8 cellular contexts compared by ENCODE assay signal in genomic region chr2:127408004-127408806, GRCh38. TPM values are rescaled to one million over a fixed set of nuclear protein-coding genes. Genes with fewer than 3 reads are reported as not detected.
DNase-seq lines count a peak whose midpoint lies in the region; ATAC-seq, FAIRE-seq and TF ChIP-seq lines count a peak whose summit lies in the region.

No MANE protein-coding gene starts in this region.

- ATAC-seq in A549 = peak; percentile 88 to 90
- ATAC-seq in GM18868 (IDR thresholded peaks at IDR 0.05; ENCODE audit: unreplicated experiment) = peak; percentile 77
- ATAC-seq in HG03342 (IDR thresholded peaks at IDR 0.05; ENCODE audit: unreplicated experiment) = peak; percentile 67

- peaks cover 3% of the 10 kb centered on the region for H3K27me3 Mint-ChIP-seq in activated CD4-positive, alpha-beta memory T cell treated with anti-CD3 and anti-CD28 coated beads for 36 hours

- no peak overlapping the region for H3K27ac Mint-ChIP-seq in activated CD4-positive, alpha-beta memory T cell treated with anti-CD3 and anti-CD28 coated beads for 36 hours

- peak; percentile 48; the same call in 1 of the 2 replicates for TF ChIP-seq POLR2A in A549 (IDR thresholded peaks at IDR 0.05; ENCODE audit: low read length)
- peak in 1 of 2 donors; percentile 2 for TF ChIP-seq POLR2A in lower leg skin (IDR thresholded peaks at IDR 0.05)

- peaks cover 3% of the 10 kb centered on the region for H3K9me3 Mint-ChIP-seq in activated CD4-positive, alpha-beta memory T cell treated with anti-CD3 and anti-CD28 coated beads for 36 hours

- H3K36me3 Mint-ChIP-seq in activated CD4-positive, alpha-beta memory T cell treated with anti-CD3 and anti-CD28 coated beads for 36 hours = no peaks in the 10 kb centered on the region

- intact Hi-C loops in activated CD4-positive, alpha-beta memory T cell treated with anti-CD3 and anti-CD28 coated beads for 36 hours (cut with micrococcal nuclease) = no loop called here
- intact Hi-C loops in lower leg skin (cut with DNase I; ENCODE audit: low total_unique reads) = no loop called here

- peaks cover 7% of the 10 kb centered on the region; the same call in 1 of the 3 replicates for H3K9me3 ChIP-seq in A549

- peak in 1 of 2 experiments; percentile 32; a peak in 2 of 5 replicates for TF ChIP-seq RAD21 in A549 (conservative IDR thresholded peaks at IDR 0.05 in 1 of 2, IDR thresholded peaks at IDR 0.05 in 1 of 2)

- H3K4me3 Mint-ChIP-seq in activated CD4-positive, alpha-beta memory T cell treated with anti-CD3 and anti-CD28 coated beads for 36 hours = peak overlapping the region; percentile 26

- H3K4me1 Mint-ChIP-seq in activated CD4-positive, alpha-beta memory T cell treated with anti-CD3 and anti-CD28 coated beads for 36 hours (ENCODE audit: low read depth) = peaks cover 31% of the 10 kb centered on the region

- DNase-seq in A549 (ENCODE audit: low read depth in 1 of 2, low spot score in 1 of 2) (peak; percentile 72 to 92), NCI-H524 treated with DMSO at 0.1 percent for 48 hours (lab: John Stamatoyannopoulos, UW) (peak; percentile 31), dermis microvascular lymphatic vessel endothelial cell (ENCODE audit: low read depth in 2 of 2) (peak; percentile 66 to 94), lower leg skin (ENCODE audit: low spot score in 2 of 2) (peak; percentile 85 to 98)
- peak; percentile 93 for DNase-seq in activated CD4-positive, alpha-beta memory T cell treated with anti-CD3 and anti-CD28 coated beads for 36 hours
- peak; percentile 92 for DNase-seq in stimulated activated CD4-positive, alpha-beta T cell treated with anti-CD3 and anti-CD28 coated beads, Interleukin-4, amount 100 ng/mL, for 1 hour

- peaks cover 69% of the 10 kb centered on the region for H3K4me1 ChIP-seq in A549

- peak overlapping the region; percentile 97 for H3K27ac ChIP-seq in A549

- 1% methylated on average over 20 of the region's 75 CpGs for WGBS in A549 (ENCODE audit: missing lambda C conversion rate)
- WGBS in lower leg skin, 2 donors = 31 to 36% methylated on average over 22 to 24 of the region's 75 CpGs

- no peak for TF ChIP-seq CTCF in A549 (IDR thresholded peaks at IDR 0.05)
- peak in 1 of 3 donors; percentile 63 for TF ChIP-seq CTCF in lower leg skin (IDR thresholded peaks at IDR 0.05)

- POLR2A ChIA-PET in A549 (lab: Yijun Ruan, JAX) = interaction anchor here (0.6 to 1.2 kb wide), 3 partner anchors 9 to 216 kb away, joined by 3 to 8 read pairs (median 7); partner anchors contain the start of gene MAP3K2
- POLR2A ChIA-PET in activated CD4-positive, alpha-beta memory T cell treated with anti-CD3 and anti-CD28 coated beads for 36 hours (lab: Charles Lee) = interaction anchor here (1.9 kb wide), 1 partner anchor 20 kb away, joined by 6 read pairs; the partner anchor contains the start of gene MAP3K2

- H3K4me3 ChIP-seq in A549 (peak overlapping the region; percentile 42), lower leg skin (ENCODE audit: low read depth, poor library complexity, severe bottlenecking) (no peak overlapping the region)

- peak; percentile 82 to 89 for TF ChIP-seq EP300 in A549 (IDR thresholded peaks at IDR 0.05)

- peak overlapping the region; percentile 76 for H3K4me2 ChIP-seq in A549

- no peak for FAIRE-seq in A549 (lab: Jason Lieb, UNC)

- CTCF ChIA-PET in A549 (lab: Yijun Ruan, JAX) = interaction anchor here (1.1 to 1.5 kb wide), 5 partner anchors 10 to 83 kb away, joined by 3 to 5 read pairs (median 3); partner anchors contain the start of gene PROC
- CTCF ChIA-PET in activated CD4-positive, alpha-beta memory T cell treated with anti-CD3 and anti-CD28 coated beads for 36 hours (lab: Charles Lee) = interaction anchor here (0.7 to 1.1 kb wide), 2 partner anchors 8 to 71 kb away, joined by 3 read pairs; no protein-coding TSS in a partner anchor

TF ChIP-seq in A549, 52 proteins besides CTCF, POLR2A, EP300 and RAD21 (continues in another document):
- peak; percentile 72 for TF ChIP-seq HES2 (IDR thresholded peaks at IDR 0.05)
- TF ChIP-seq HDAC2 (IDR thresholded peaks at IDR 0.05) = peak; percentile 63; the same call in 1 of the 2 replicates
- peak in 1 of 2 experiments; percentile 21; a peak in 1 of 4 replicates for TF ChIP-seq CEBPB (IDR thresholded peaks at IDR 0.05)
- peak; percentile 72; the same call in 1 of the 2 replicates for TF ChIP-seq E2F6 (IDR thresholded peaks at IDR 0.05; ENCODE audit: borderline replicate concordance, low read depth)
- TF ChIP-seq CBX2 (IDR thresholded peaks at IDR 0.05; ENCODE audit: borderline replicate concordance, low read depth) = no peak
- TF ChIP-seq, protein P1, sequence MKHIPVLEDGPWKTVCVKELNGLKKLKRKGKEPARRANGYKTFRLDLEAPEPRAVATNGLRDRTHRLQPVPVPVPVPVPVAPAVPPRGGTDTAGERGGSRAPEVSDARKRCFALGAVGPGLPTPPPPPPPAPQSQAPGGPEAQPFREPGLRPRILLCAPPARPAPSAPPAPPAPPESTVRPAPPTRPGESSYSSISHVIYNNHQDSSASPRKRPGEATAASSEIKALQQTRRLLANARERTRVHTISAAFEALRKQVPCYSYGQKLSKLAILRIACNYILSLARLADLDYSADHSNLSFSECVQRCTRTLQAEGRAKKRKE (CRISPR knock-in tag; IDR thresholded peaks at IDR 0.05; ENCODE audit: low read depth) = 0 out of 2 replicates have a peak, but pooled peaks have one; percentile 12
- peak; percentile 86; the same call in 1 of the 2 replicates for TF ChIP-seq TFCP2L1 (CRISPR knock-in tag; IDR thresholded peaks at IDR 0.05)
- peak; percentile 78; the same call in 1 of the 2 replicates for TF ChIP-seq KDM1A (IDR thresholded peaks at IDR 0.05; ENCODE audit: low read depth)
- TF ChIP-seq, protein P2, sequence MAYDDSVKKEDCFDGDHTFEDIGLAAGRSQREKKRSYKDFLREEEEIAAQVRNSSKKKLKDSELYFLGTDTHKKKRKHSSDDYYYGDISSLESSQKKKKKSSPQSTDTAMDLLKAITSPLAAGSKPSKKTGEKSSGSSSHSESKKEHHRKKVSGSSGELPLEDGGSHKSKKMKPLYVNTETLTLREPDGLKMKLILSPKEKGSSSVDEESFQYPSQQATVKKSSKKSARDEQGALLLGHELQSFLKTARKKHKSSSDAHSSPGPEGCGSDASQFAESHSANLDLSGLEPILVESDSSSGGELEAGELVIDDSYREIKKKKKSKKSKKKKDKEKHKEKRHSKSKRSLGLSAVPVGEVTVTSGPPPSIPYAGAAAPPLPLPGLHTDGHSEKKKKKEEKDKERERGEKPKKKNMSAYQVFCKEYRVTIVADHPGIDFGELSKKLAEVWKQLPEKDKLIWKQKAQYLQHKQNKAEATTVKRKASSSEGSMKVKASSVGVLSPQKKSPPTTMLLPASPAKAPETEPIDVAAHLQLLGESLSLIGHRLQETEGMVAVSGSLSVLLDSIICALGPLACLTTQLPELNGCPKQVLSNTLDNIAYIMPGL (CRISPR knock-in tag; IDR thresholded peaks at IDR 0.05; ENCODE audit: borderline replicate concordance) = no peak
- TF ChIP-seq MAZ (IDR thresholded peaks at IDR 0.05; ENCODE audit: borderline replicate concordance, low read depth, low read length) = no peak
- peak; percentile 94; a peak in 4 of 5 replicates for TF ChIP-seq JUN (IDR thresholded peaks at IDR 0.05)
- TF ChIP-seq SMC3 (IDR thresholded peaks at IDR 0.05) = peak; percentile 48; the same call in 2 of the 3 replicates
- TF ChIP-seq ZFP36 (IDR thresholded peaks at IDR 0.05; ENCODE audit: borderline replicate concordance, partially characterized antibody) = peak; percentile 99
- TF ChIP-seq TP53 (CRISPR knock-in tag; IDR thresholded peaks at IDR 0.05) = 0 out of 2 replicates have a peak, but pooled peaks have one; percentile 12
- TF ChIP-seq RNF2 (IDR thresholded peaks at IDR 0.05; ENCODE audit: borderline replicate concordance, low read depth) = no peak
- TF ChIP-seq MAFK (IDR thresholded peaks at IDR 0.05; ENCODE audit: partially characterized antibody) = peak; percentile 64

RNA-seq across cellular contexts. Expression of gene PROC, which starts 10.0 kb away (rescaled TPM):
- polyA plus RNA-seq in A549 (2011; rRNA removed) = 2.0 and 2.6 TPM in 2 replicates
- 6.3 and 7.1 TPM in 2 replicates for polyA plus RNA-seq in A549 (2012; cell fraction: cytosol; rRNA removed)
- polyA plus RNA-seq in A549 (2012; cell fraction: nucleus; rRNA removed) = 5.4 and 6.3 TPM in 2 replicates
- 6.4 to 7.9 TPM (median 7.7 TPM) in 3 replicates for polyA plus RNA-seq in A549 (2017; fragmentation: RNase III; extraction: RNeasy Plus Mini Kit Qiagen cat#74134 plus additional on column Dnase treatment)
- 0.54 and 1.4 TPM in 2 replicates for polyA minus RNA-seq in A549 (2011; rRNA and poly(A)+ RNA removed)
- total RNA-seq in activated CD4-positive, alpha-beta memory T cell treated with anti-CD3 and anti-CD28 coated beads for 36 hours = not detected
- total RNA-seq in dermis microvascular lymphatic vessel endothelial cell = under 0.01 TPM in 2 replicates
- total RNA-seq in lower leg skin = not detected

RNA-seq across cellular contexts. Expression of gene MAP3K2, which starts 20.4 kb away (rescaled TPM):
- 29.7 and 36.1 TPM in 2 replicates for polyA plus RNA-seq in A549 (2011; rRNA removed)
- 4.9 and 7.0 TPM in 2 replicates for polyA plus RNA-seq in A549 (2012; cell fraction: cytosol; rRNA removed)
- polyA plus RNA-seq in A549 (2012; cell fraction: nucleus; rRNA removed) = 4.5 and 5.3 TPM in 2 replicates
- 12.3 to 13.2 TPM (median 12.8 TPM) in 3 replicates for polyA plus RNA-seq in A549 (2017; fragmentation: RNase III; extraction: RNeasy Plus Mini Kit Qiagen cat#74134 plus additional on column Dnase treatment)
- 43.3 and 43.6 TPM in 2 replicates for polyA minus RNA-seq in A549 (2011; rRNA and poly(A)+ RNA removed)
- 10 to 100 TPM; 33.4 to 34.9 TPM for total RNA-seq in activated CD4-positive, alpha-beta memory T cell treated with anti-CD3 and anti-CD28 coated beads for 36 hours
- 13.2 and 19.1 TPM in 2 replicates for total RNA-seq in dermis microvascular lymphatic vessel endothelial cell
- 10 to 100 TPM; 58.9 to 68.5 (median 63.0) TPM for total RNA-seq in lower leg skin

Comparison
In these comparisons a context has a peak if more than half of its experiments do, and no peak if none do; other contexts are left out.
1. DNase-seq: peak in every context shown above with its lines; median percentile 93 in activated CD4-positive, alpha-beta memory T cell treated with anti-CD3 and anti-CD28 coated beads for 36 hours; 92 in stimulated activated CD4-positive, alpha-beta T cell treated with anti-CD3 and anti-CD28 coated beads, Interleukin-4, amount 100 ng/mL, for 1 hour; 92 in lower leg skin; 82 in A549; 80 in dermis microvascular lymphatic vessel endothelial cell; 31 in NCI-H524 treated with DMSO at 0.1 percent for 48 hours.